8 cellular contexts compared by ENCODE assay signal in genomic region chr17:4968166-4968915, GRCh38. TPM values are rescaled to one million over a fixed set of nuclear protein-coding genes. Genes with fewer than 3 reads are reported as not detected.
DNase-seq lines count a peak whose midpoint lies in the region; ATAC-seq and TF ChIP-seq lines count a peak whose summit lies in the region.

No MANE protein-coding gene starts in this region.

- no peak for TF ChIP-seq CTCF in fibroblast of pulmonary artery (IDR thresholded peaks at IDR 0.05; ENCODE audit: low read length, missing control alignments)
- no peak for TF ChIP-seq CTCF in psoas muscle (IDR thresholded peaks at IDR 0.05)

- H3K27me3 ChIP-seq in psoas muscle (ENCODE audit: insufficient read depth in 3 of 3, low read length in 2 of 3), result no peaks in the 10 kb centered on the region

- in situ Hi-C loops in Caki2 (cut with HindIII; ENCODE audit: low pct_unique_long_range_greater_than_20kb, low sequenced_read_pairs), result no loop called here

- H3K27ac ChIP-seq in psoas muscle, result peak overlapping the region; percentile 93

- intact Hi-C loops in psoas muscle (cut with DNase I), result no loop called here

- no peaks in the 10 kb centered on the region for H3K9me3 ChIP-seq in psoas muscle

- peak; percentile 77 for DNase-seq in Caki2 (ENCODE audit: low read depth)
- DNase-seq in activated CD4-positive, alpha-beta T cell treated with anti-CD3 and anti-CD28 coated beads, Interleukin-2, amount 50 U/mL, for 24 hours (ENCODE audit: low read depth in 1 of 2, low spot score in 1 of 2), result peak; percentile 32 to 37
- no peak for DNase-seq in fibroblast of pulmonary artery (ENCODE audit: low read depth)
- DNase-seq in psoas muscle, result peak in 1 of 2 donors; percentile 65
- DNase-seq in SKM-1 treated with dmso at 0.1 percent for 144 hours (lab: John Stamatoyannopoulos, UW; ENCODE audit: unreplicated experiment), result no peak
- no peak for DNase-seq in cortex of kidney (lab: John Stamatoyannopoulos, UW)

- H3K4me3 ChIP-seq in fibroblast of pulmonary artery (replicated peaks; ENCODE audit: low read depth, low read length), result peak overlapping the region; percentile 94
- H3K4me3 ChIP-seq in psoas muscle, result peak overlapping the region; percentile 84

- 11 to 13% (median 13%) methylated on average over 39 to 41 of the region's 41 CpGs for WGBS in psoas muscle, 3 donors

- peaks cover 39% of the 10 kb centered on the region for H3K4me1 ChIP-seq in psoas muscle

- ATAC-seq in HG03045 (IDR thresholded peaks at IDR 0.05; ENCODE audit: unreplicated experiment) (peak; percentile 2), psoas muscle (peak in 2 of 4 donors; percentile 0 to 3), HG03565 (IDR thresholded peaks at IDR 0.05; ENCODE audit: unreplicated experiment) (no peak)

- H3K36me3 ChIP-seq in psoas muscle (ENCODE audit: insufficient read depth in 1 of 2, low read depth in 1 of 2), result peaks cover 0 to 49% of the 10 kb centered on the region in 2 donors

RNA-seq across cellular contexts. Expression of gene SPAG7, which starts 0.7 kb away (rescaled TPM):
- total RNA-seq in Caki2 (2014; rRNA removed; shearing (Covaris generic); ENCODE audit: low replicate concordance), result 23.1 and 48.6 TPM in 2 replicates
- 100 to 1,000 TPM in 3 of 4 donors, 10 to 100 TPM in 1; 79.2 to 156 (median 111) TPM for total RNA-seq in psoas muscle
- polyA plus RNA-seq in psoas muscle, result 100 to 1,000 TPM in 2 of 3 donors, 10 to 100 TPM in 1; 93.2 to 179 (median 170) TPM

RNA-seq across cellular contexts. Expression of gene ENO3, which starts 17.4 kb away (rescaled TPM):
- total RNA-seq in Caki2 (2014; rRNA removed; shearing (Covaris generic); ENCODE audit: low replicate concordance), result 4.5 and 21.3 TPM in 2 replicates
- total RNA-seq in psoas muscle, result 1,000 to 10,000 TPM; 2,251 to 3,238 (median 2,533) TPM
- polyA plus RNA-seq in psoas muscle, result 1,000 to 10,000 TPM; 1,126 to 5,696 (median 4,322) TPM

RNA-seq across cellular contexts. Expression of gene CAMTA2, which starts 19.1 kb away (rescaled TPM):
- total RNA-seq in Caki2 (2014; rRNA removed; shearing (Covaris generic); ENCODE audit: low replicate concordance), result 1.3 and 2.8 TPM in 2 replicates
- 10 to 100 TPM; 43.0 to 60.8 (median 51.0) TPM for total RNA-seq in psoas muscle
- 10 to 100 TPM; 30.3 to 50.2 (median 39.5) TPM for polyA plus RNA-seq in psoas muscle

RNA-seq across cellular contexts. Expression of gene PFN1, which starts 20.0 kb away (rescaled TPM):
- total RNA-seq in Caki2 (2014; rRNA removed; shearing (Covaris generic); ENCODE audit: low replicate concordance), result 258 and 443 TPM in 2 replicates
- total RNA-seq in psoas muscle, result 100 to 1,000 TPM; 149 to 253 (median 205) TPM
- 1,000 to 10,000 TPM in 1 of 3 donors, 100 to 1,000 TPM in 2; 220 to 1,518 (median 312) TPM for polyA plus RNA-seq in psoas muscle

RNA-seq across cellular contexts. Expression of gene RNF167, which starts 28.3 kb away (rescaled TPM):
- 45.6 and 57.1 TPM in 2 replicates for total RNA-seq in Caki2 (2014; rRNA removed; shearing (Covaris generic); ENCODE audit: low replicate concordance)
- 10 to 100 TPM; 85.1 to 96.3 (median 87.3) TPM for total RNA-seq in psoas muscle
- polyA plus RNA-seq in psoas muscle, result 100 to 1,000 TPM in 1 of 3 donors, 10 to 100 TPM in 2; 85.7 to 151 (median 100.0) TPM

Comparison
In these comparisons a context has a peak if more than half of its experiments do, and no peak if none do; other contexts are left out.
1. DNase-seq: peak in Caki2 (single experiment) and activated CD4-positive, alpha-beta T cell treated with anti-CD3 and anti-CD28 coated beads, Interleukin-2, amount 50 U/mL, for 24 hours (2 of 2); none in fibroblast of pulmonary artery (single experiment), SKM-1 treated with dmso at 0.1 percent for 144 hours (single experiment) and cortex of kidney (single experiment).
2. RNA of gene ENO3, which starts 17.4 kb away (total RNA-seq): 2,251 to 3,238 TPM in psoas muscle; 4.5 to 21.3 TPM in Caki2; every median in the first group is over 100 times any median in the second.
3. RNA of gene CAMTA2, which starts 19.1 kb away (total RNA-seq): 43.0 to 60.8 TPM in psoas muscle; 1.3 to 2.8 TPM in Caki2; every median in the first group is over 10 times any median in the second.